ENCODE assay signal across 1 cellular context in genomic region chr22:39518996-39519680, GRCh38.
TF ChIP-seq lines count a peak whose summit lies in the region.

No MANE protein-coding gene starts in this region.

TF ChIP-seq in HEK293, 187 proteins besides CTCF, POLR2A, EP300 and RAD21 (continued from another document):
- 0 out of 2 replicates have a peak, but pooled peaks have one; percentile 33 for TF ChIP-seq ZFP69B (tag by site-specific recombination; IDR thresholded peaks at IDR 0.05)
- TF ChIP-seq ZBTB48 (tag by site-specific recombination; IDR thresholded peaks at IDR 0.05): no peak
- no peak for TF ChIP-seq ZNF785 (tag by site-specific recombination; IDR thresholded peaks at IDR 0.05)
- no peak for TF ChIP-seq EGR2 (tag by site-specific recombination; IDR thresholded peaks at IDR 0.05; ENCODE audit: low read depth)
- TF ChIP-seq IKZF3 (tag by site-specific recombination; IDR thresholded peaks at IDR 0.05): peak; percentile 7; the same call in 1 of the 2 replicates
- peak; percentile 57 for TF ChIP-seq SP2 (tag by site-specific recombination; IDR thresholded peaks at IDR 0.05)
- 0 out of 2 replicates have a peak, but pooled peaks have one; percentile 45 for TF ChIP-seq ZNF324 (tag by site-specific recombination; IDR thresholded peaks at IDR 0.05)
- TF ChIP-seq ZNF600 (tag by site-specific recombination; IDR thresholded peaks at IDR 0.05): peak; percentile 63; the same call in 1 of the 2 replicates
- TF ChIP-seq ZNF513 (tag by site-specific recombination; IDR thresholded peaks at IDR 0.05): 0 out of 2 replicates have a peak, but pooled peaks have one; percentile 8
- no peak for TF ChIP-seq ZNF488 (tag by site-specific recombination; IDR thresholded peaks at IDR 0.05)
- no peak for TF ChIP-seq GLI2 (tag by site-specific recombination; IDR thresholded peaks at IDR 0.05; ENCODE audit: borderline replicate concordance, low read depth)
- no peak for TF ChIP-seq ZSCAN16 (tag by site-specific recombination; IDR thresholded peaks at IDR 0.05)
- TF ChIP-seq BCL11B (tag by site-specific recombination; IDR thresholded peaks at IDR 0.05; ENCODE audit: low read depth): no peak
- TF ChIP-seq ZNF114 (tag by site-specific recombination; IDR thresholded peaks at IDR 0.05): no peak
- no peak for TF ChIP-seq ZSCAN5A (tag by site-specific recombination; IDR thresholded peaks at IDR 0.05)
- TF ChIP-seq ZNF76 (tag by site-specific recombination; IDR thresholded peaks at IDR 0.05; ENCODE audit: borderline replicate concordance, low read depth): peak; percentile 64; the same call in 1 of the 2 replicates
- TF ChIP-seq ZNF501 (tag by site-specific recombination; IDR thresholded peaks at IDR 0.05): peak; percentile 77; the same call in 1 of the 2 replicates
- no peak for TF ChIP-seq ZSCAN18 (tag by site-specific recombination; IDR thresholded peaks at IDR 0.05)
- TF ChIP-seq ZNF138 (tag by site-specific recombination; IDR thresholded peaks at IDR 0.05; ENCODE audit: borderline replicate concordance): no peak
- 0 out of 2 replicates have a peak, but pooled peaks have one; percentile 55 for TF ChIP-seq KLF10 (tag by site-specific recombination; IDR thresholded peaks at IDR 0.05)
- TF ChIP-seq KLF8 (tag by site-specific recombination; IDR thresholded peaks at IDR 0.05): peak; percentile 86; the same call in 1 of the 2 replicates
- TF ChIP-seq ATF2 (tag by site-specific recombination; IDR thresholded peaks at IDR 0.05; ENCODE audit: low read depth): no peak
- TF ChIP-seq ZNF777 (tag by site-specific recombination; IDR thresholded peaks at IDR 0.05; ENCODE audit: borderline replicate concordance): no peak
- no peak for TF ChIP-seq ZNF639 (tag by site-specific recombination; IDR thresholded peaks at IDR 0.05)
- no peak for TF ChIP-seq BCL11A (tag by site-specific recombination; IDR thresholded peaks at IDR 0.05; ENCODE audit: low read depth)
- no peak for TF ChIP-seq KLF17 (tag by site-specific recombination; IDR thresholded peaks at IDR 0.05)
- peak; percentile 22; the same call in 1 of the 2 replicates for TF ChIP-seq ZNF654 (tag by site-specific recombination; IDR thresholded peaks at IDR 0.05; ENCODE audit: low read depth)
- TF ChIP-seq KLF7 (tag by site-specific recombination; IDR thresholded peaks at IDR 0.05; ENCODE audit: borderline replicate concordance): peak; percentile 55
- TF ChIP-seq MEIS1 (CRISPR knock-in tag; IDR thresholded peaks at IDR 0.05; ENCODE audit: borderline replicate concordance): no peak
- peak; percentile 40; the same call in 1 of the 2 replicates for TF ChIP-seq ZNF394 (tag by site-specific recombination; IDR thresholded peaks at IDR 0.05; ENCODE audit: borderline replicate concordance)
- TF ChIP-seq ZNF23 (tag by site-specific recombination; IDR thresholded peaks at IDR 0.05; ENCODE audit: borderline replicate concordance): no peak
- TF ChIP-seq OVOL3 (tag by site-specific recombination; IDR thresholded peaks at IDR 0.05): no peak
- no peak for TF ChIP-seq ZNF707 (tag by site-specific recombination; IDR thresholded peaks at IDR 0.05)
- TF ChIP-seq, protein P1, sequence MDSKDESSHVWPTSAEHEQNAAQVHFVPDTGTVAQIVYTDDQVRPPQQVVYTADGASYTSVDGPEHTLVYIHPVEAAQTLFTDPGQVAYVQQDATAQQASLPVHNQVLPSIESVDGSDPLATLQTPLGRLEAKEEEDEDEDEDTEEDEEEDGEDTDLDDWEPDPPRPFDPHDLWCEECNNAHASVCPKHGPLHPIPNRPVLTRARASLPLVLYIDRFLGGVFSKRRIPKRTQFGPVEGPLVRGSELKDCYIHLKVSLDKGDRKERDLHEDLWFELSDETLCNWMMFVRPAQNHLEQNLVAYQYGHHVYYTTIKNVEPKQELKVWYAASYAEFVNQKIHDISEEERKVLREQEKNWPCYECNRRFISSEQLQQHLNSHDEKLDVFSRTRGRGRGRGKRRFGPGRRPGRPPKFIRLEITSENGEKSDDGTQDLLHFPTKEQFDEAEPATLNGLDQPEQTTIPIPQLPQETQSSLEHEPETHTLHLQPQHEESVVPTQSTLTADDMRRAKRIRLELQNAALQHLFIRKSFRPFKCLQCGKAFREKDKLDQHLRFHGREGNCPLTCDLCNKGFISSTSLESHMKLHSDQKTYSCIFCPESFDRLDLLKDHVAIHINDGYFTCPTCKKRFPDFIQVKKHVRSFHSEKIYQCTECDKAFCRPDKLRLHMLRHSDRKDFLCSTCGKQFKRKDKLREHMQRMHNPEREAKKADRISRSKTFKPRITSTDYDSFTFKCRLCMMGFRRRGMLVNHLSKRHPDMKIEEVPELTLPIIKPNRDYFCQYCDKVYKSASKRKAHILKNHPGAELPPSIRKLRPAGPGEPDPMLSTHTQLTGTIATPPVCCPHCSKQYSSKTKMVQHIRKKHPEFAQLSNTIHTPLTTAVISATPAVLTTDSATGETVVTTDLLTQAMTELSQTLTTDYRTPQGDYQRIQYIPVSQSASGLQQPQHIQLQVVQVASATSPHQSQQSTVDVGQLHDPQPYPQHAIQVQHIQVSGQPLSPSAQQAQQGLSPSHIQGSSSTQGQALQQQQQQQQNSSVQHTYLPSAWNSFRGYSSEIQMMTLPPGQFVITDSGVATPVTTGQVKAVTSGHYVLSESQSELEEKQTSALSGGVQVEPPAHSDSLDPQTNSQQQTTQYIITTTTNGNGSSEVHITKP (tag by site-specific recombination; IDR thresholded peaks at IDR 0.05): peak; percentile 56
- TF ChIP-seq GLI4 (tag by site-specific recombination; IDR thresholded peaks at IDR 0.05): no peak
